8 cellular contexts compared by ENCODE assay signal in the genomic region with DNA sequence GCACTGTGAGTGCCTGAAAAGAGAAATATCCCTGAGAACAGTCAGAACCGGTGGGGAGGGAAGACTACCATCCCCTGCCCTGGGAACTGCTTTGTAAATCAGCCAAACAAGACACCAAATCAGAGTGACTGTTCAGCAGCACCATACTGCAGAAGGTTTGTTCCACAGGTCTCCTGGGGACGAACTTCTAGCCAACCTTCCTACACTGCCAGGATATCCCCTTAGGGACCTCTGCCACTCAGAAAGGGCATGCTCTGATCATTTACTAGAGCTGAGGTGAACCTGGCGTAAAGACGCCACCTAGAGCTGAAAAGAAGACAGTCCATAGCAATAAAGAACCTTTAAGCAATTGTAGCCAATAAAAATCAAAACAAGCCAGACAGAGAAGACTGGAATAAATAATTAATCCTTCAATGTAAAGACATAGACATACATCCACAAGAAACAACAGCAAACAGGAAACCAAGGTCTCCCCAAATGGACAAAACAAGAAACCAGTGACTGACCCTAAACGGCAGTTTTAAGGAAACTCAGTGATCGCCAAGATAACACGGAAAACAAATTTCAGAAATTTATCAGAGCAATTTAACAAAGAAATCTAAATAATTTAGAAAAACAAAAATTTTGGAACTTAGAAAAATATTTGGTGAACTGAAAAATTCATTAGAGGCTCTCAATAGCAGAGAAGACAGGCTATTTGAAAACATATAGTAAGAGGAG.
DNase-seq lines count a peak whose midpoint lies in the region; ATAC-seq, FAIRE-seq and TF ChIP-seq lines count a peak whose summit lies in the region.

No MANE protein-coding gene starts in this region.

- no peak overlapping the region for H3K4me3 ChIP-seq in SK-N-MC

- peak; percentile 69 for DNase-seq in GM03348 (ENCODE audit: low spot score)
- peak; percentile 16 for DNase-seq in H54 (ENCODE audit: insufficient read length, low spot score)
- DNase-seq in Kasumi-1 (lab: John Stamatoyannopoulos, UW) = peak; percentile 87 to 93
- peak; percentile 26 for DNase-seq in SK-N-MC (ENCODE audit: low read depth, low spot score)
- peak; percentile 47 for DNase-seq in activated naive CD8-positive, alpha-beta T cell treated with anti-CD3 and anti-CD28 coated beads, Interleukin-2, amount 10 ng/mL, durations not matched to agents 7 days and 5 days
- DNase-seq in iPS DF 19.7 (ENCODE audit: low read depth, low spot score) = peak; percentile 30
- peak; percentile 55 for DNase-seq in stimulated activated CD4-positive, alpha-beta T cell treated with anti-CD3 and anti-CD28 coated beads, Interleukin-2, amount 100 ng/mL, for 4 hours (ENCODE audit: low read depth)
- DNase-seq in cerebellum (ENCODE audit: low spot score) = no peak

- POLR2A ChIA-PET in activated naive CD8-positive, alpha-beta T cell treated with anti-CD3 and anti-CD28 coated beads, Interleukin-2, amount 10 ng/mL, durations not matched to agents 7 days and 5 days (lab: Charles Lee) = interaction anchor here (0.6 to 2.4 kb wide), 12 partner anchors 23 to 276 kb away, joined by 3 to 77 read pairs (median 6); a partner anchor contains a TSS

- peak overlapping the region; percentile 86 for H3K4me3 Mint-ChIP-seq in activated naive CD8-positive, alpha-beta T cell treated with anti-CD3 and anti-CD28 coated beads, Interleukin-2, amount 10 ng/mL, durations not matched to agents 7 days and 5 days

- H3K27ac Mint-ChIP-seq in activated naive CD8-positive, alpha-beta T cell treated with anti-CD3 and anti-CD28 coated beads, Interleukin-2, amount 10 ng/mL, durations not matched to agents 7 days and 5 days = peak overlapping the region; percentile 92

- H3K36me3 ChIP-seq in SK-N-MC (ENCODE audit: insufficient read depth, low read length) = no peaks in the 10 kb centered on the region

- ATAC-seq in activated naive CD8-positive, alpha-beta T cell treated with anti-CD3 and anti-CD28 coated beads, Interleukin-2, amount 10 ng/mL, durations not matched to agents 7 days and 5 days (ENCODE audit: low read depth) = peak; percentile 93

- FAIRE-seq in H54 (lab: Jason Lieb, UNC) = peak; percentile 88

- no peak for TF ChIP-seq POLR2A in H54 (IDR thresholded peaks at IDR 0.05; ENCODE audit: low read depth, low read length)

- peaks cover 42% of the 10 kb centered on the region for H3K4me1 Mint-ChIP-seq in activated naive CD8-positive, alpha-beta T cell treated with anti-CD3 and anti-CD28 coated beads, Interleukin-2, amount 10 ng/mL, durations not matched to agents 7 days and 5 days

- no peak overlapping the region for H3K9ac ChIP-seq in SK-N-MC (ENCODE audit: insufficient read length)

- no peaks in the 10 kb centered on the region for H3K9me3 ChIP-seq in SK-N-MC (ENCODE audit: low read depth, low read length)

- H3K9me3 Mint-ChIP-seq in activated naive CD8-positive, alpha-beta T cell treated with anti-CD3 and anti-CD28 coated beads, Interleukin-2, amount 10 ng/mL, durations not matched to agents 7 days and 5 days = peaks cover 12% of the 10 kb centered on the region

- H3K36me3 Mint-ChIP-seq in activated naive CD8-positive, alpha-beta T cell treated with anti-CD3 and anti-CD28 coated beads, Interleukin-2, amount 10 ng/mL, durations not matched to agents 7 days and 5 days = peaks cover 34% of the 10 kb centered on the region

- no peaks in the 10 kb centered on the region for H3K27me3 Mint-ChIP-seq in activated naive CD8-positive, alpha-beta T cell treated with anti-CD3 and anti-CD28 coated beads, Interleukin-2, amount 10 ng/mL, durations not matched to agents 7 days and 5 days

- H3K27ac ChIP-seq in SK-N-MC = no peak overlapping the region
